9 cellular contexts compared by ENCODE assay signal in the genomic region with DNA sequence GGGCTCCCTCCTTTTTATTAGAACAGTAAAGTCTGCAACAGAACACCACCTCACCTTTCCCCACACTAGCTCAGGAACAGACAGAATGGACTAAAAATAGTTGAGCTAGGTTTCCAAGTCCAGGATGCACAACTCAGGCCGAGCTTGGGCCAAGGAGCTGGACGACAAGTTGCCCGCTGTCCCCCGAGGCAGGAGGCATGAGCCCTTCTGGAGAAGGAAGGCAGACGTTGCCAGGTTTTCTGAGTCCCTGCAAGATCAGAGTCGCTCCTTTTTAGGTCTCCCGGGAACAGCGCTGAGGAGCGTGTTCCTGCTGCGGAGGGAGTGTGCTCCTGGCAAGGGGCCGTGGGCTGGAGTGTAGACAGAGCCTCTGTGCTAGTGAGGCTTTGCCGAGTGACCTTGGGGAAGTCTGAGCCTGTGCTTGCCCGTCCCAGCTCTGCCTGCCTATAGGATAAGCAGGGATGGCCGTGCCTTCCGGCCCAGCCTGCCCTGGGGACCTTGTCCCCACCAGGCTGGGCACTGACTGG.
DNase-seq lines count a peak whose midpoint lies in the region; ATAC-seq lines count a peak whose summit lies in the region.
"Had no signal": no experiment of that assay in that cellular context is flagged by ENCODE, and none has a peak within 500 bp of the region (broad histone marks: within the 10 kb centered on the region; RNA-seq: fewer than 3 reads in every experiment).

No MANE protein-coding gene starts in this region.

- no peak overlapping the region for H3K4me3 Mint-ChIP-seq in activated T-cell treated with anti-CD3 and anti-CD28 coated beads, Interleukin-2, amount 50 U/mL, for 24 hours
- no peak overlapping the region for H3K4me3 Mint-ChIP-seq in activated T-cell treated with anti-CD3 and anti-CD28 coated beads, Interleukin-2, amount 50 U/mL, for 4 hours
- H3K4me3 Mint-ChIP-seq: activated naive CD8-positive, alpha-beta T cell had no signal

- H3K27me3 Mint-ChIP-seq in activated T-cell treated with anti-CD3 and anti-CD28 coated beads, Interleukin-2, amount 50 U/mL, for 24 hours, result no peaks in the 10 kb centered on the region
- no peaks in the 10 kb centered on the region for H3K27me3 Mint-ChIP-seq in activated T-cell treated with anti-CD3 and anti-CD28 coated beads, Interleukin-2, amount 50 U/mL, for 4 hours (ENCODE audit: low read depth)
- H3K27me3 Mint-ChIP-seq: activated naive CD8-positive, alpha-beta T cell had no signal

- intact Hi-C loops in left colon (cut with DNase I, micrococcal nuclease), result loop anchor here in 1 of 2 donors (10.0 kb wide), 1 partner anchor 141 kb away; no protein-coding TSS in a partner anchor

- H3K9me3 Mint-ChIP-seq in activated T-cell treated with anti-CD3 and anti-CD28 coated beads, Interleukin-2, amount 50 U/mL, for 24 hours, result no peaks in the 10 kb centered on the region
- H3K9me3 Mint-ChIP-seq in activated T-cell treated with anti-CD3 and anti-CD28 coated beads, Interleukin-2, amount 50 U/mL, for 4 hours, result no peaks in the 10 kb centered on the region

- DNase-seq in activated T-cell treated with anti-CD3 and anti-CD28 coated beads, Interleukin-2, amount 50 U/mL, for 24 hours, result peak; percentile 24
- no peak for DNase-seq in activated T-cell treated with anti-CD3 and anti-CD28 coated beads, Interleukin-2, amount 50 U/mL, for 4 hours
- DNase-seq in left colon (peak; percentile 3 to 26), HuH-7 (ENCODE audit: low spot score) (no peak), kidney tubule cell (ENCODE audit: low spot score) (no peak), KBM-7 (no peak)
- DNase-seq: NK-92 treated with Interleukin-12 subunit alpha and Interleukin-12 subunit beta, amount 100 ng/mL, for 24 hours had no signal

- no peaks in the 10 kb centered on the region for H3K4me1 Mint-ChIP-seq in activated T-cell treated with anti-CD3 and anti-CD28 coated beads, Interleukin-2, amount 50 U/mL, for 24 hours (ENCODE audit: low read depth)
- no peaks in the 10 kb centered on the region for H3K4me1 Mint-ChIP-seq in activated T-cell treated with anti-CD3 and anti-CD28 coated beads, Interleukin-2, amount 50 U/mL, for 4 hours (ENCODE audit: low read depth)

- ATAC-seq in activated T-cell treated with anti-CD3 and anti-CD28 coated beads, Interleukin-2, amount 50 U/mL, for 4 hours, result no peak
- ATAC-seq in left colon, result no peak

- H3K36me3 Mint-ChIP-seq in activated T-cell treated with anti-CD3 and anti-CD28 coated beads, Interleukin-2, amount 50 U/mL, for 24 hours (ENCODE audit: low read depth), result no peaks in the 10 kb centered on the region
- no peaks in the 10 kb centered on the region for H3K36me3 Mint-ChIP-seq in activated T-cell treated with anti-CD3 and anti-CD28 coated beads, Interleukin-2, amount 50 U/mL, for 4 hours (ENCODE audit: insufficient read depth)
- H3K36me3 Mint-ChIP-seq: activated naive CD8-positive, alpha-beta T cell had no signal

- in situ Hi-C loops in KBM-7 (cut with MboI; ENCODE audit: low pct_unique_long_range_greater_than_20kb, low sequenced_read_pairs), result loop anchor here (10.0 kb wide), 1 partner anchor 141 kb away; no protein-coding TSS in a partner anchor

- no peak overlapping the region for H3K27ac Mint-ChIP-seq in activated T-cell treated with anti-CD3 and anti-CD28 coated beads, Interleukin-2, amount 50 U/mL, for 24 hours
- H3K27ac Mint-ChIP-seq: activated naive CD8-positive, alpha-beta T cell had no signal

- peak overlapping the region; percentile 20 for H3K27ac ChIP-seq in angular gyrus (ENCODE audit: low read depth, low read length)

Comparison
In these comparisons a context has a peak if more than half of its experiments do, and no peak if none do; other contexts are left out.
1. DNase-seq: peak in activated T-cell treated with anti-CD3 and anti-CD28 coated beads, Interleukin-2, amount 50 U/mL, for 24 hours (single experiment) and left colon (2 of 2); none in activated T-cell treated with anti-CD3 and anti-CD28 coated beads, Interleukin-2, amount 50 U/mL, for 4 hours (single experiment), HuH-7 (single experiment), kidney tubule cell (single experiment) and KBM-7 (single experiment).